Comparison of ENCODE assay signal across 1 cellular context in the genomic region with DNA sequence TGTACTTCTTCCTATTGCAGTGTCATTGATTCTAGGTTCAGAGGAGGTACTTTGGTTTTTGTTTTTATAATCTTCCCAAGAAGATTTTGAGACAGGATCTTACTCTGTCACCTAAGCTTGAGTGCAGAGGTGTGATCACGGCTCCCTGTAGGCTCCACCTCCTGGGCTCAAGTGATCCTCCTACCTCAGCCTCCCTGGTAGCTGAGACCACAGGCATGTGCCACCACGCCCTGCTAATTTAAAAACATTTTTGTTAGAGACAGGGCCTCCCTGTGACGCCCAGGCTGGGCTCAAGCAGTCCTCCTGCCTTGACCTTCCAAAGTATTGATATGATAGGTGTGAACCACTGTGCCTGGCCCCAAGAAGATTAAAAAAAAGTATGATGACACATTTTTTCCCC.
TF ChIP-seq lines count a peak whose summit lies in the region.

No MANE protein-coding gene starts in this region.

TF ChIP-seq in HCT116, 20 proteins besides CTCF, POLR2A, EP300 and RAD21:
- no peak for TF ChIP-seq ZNF274 (IDR thresholded peaks at IDR 0.05; ENCODE audit: low read depth, low read length)
- peak; percentile 18; the same call in 1 of the 2 replicates for TF ChIP-seq SP1 (IDR thresholded peaks at IDR 0.05; ENCODE audit: low read depth)
- TF ChIP-seq POLR2AphosphoS5 (IDR thresholded peaks at IDR 0.05; ENCODE audit: low read depth, low read length): 0 out of 2 replicates have a peak, but pooled peaks have one; percentile 38
- no peak for TF ChIP-seq SRF (IDR thresholded peaks at IDR 0.05; ENCODE audit: low read depth)
- no peak for TF ChIP-seq CEBPB (IDR thresholded peaks at IDR 0.05; ENCODE audit: low read depth)
- TF ChIP-seq, protein P1, sequence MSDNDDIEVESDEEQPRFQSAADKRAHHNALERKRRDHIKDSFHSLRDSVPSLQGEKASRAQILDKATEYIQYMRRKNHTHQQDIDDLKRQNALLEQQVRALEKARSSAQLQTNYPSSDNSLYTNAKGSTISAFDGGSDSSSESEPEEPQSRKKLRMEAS (IDR thresholded peaks at IDR 0.05): peak; percentile 62
- no peak for TF ChIP-seq TCF7L2 (IDR thresholded peaks at IDR 0.05; ENCODE audit: borderline replicate concordance, extremely low read depth, insufficient read depth, insufficient read length)
